25 cellular contexts compared by ENCODE assay signal in the genomic region with DNA sequence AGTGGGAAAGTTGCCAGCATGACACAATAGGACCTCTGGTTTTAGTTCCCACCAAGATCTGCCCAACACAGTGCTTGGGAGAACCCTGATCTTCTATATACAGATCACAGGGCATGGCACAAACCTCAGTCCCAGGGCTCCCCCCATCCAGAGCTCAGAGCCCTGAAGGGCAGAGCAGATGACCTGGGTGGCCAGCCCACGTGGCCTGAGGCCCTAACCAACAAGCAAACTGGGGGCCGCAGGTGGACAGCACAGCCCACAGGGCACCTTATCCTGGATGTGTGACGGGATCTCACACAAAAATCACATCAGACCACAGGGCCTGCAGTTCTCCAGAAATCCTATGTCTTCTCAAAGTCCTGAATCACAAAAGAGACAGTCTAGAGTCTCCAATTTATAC. TPM values are rescaled to one million over a fixed set of nuclear protein-coding genes. Genes with fewer than 3 reads are reported as not detected.
DNase-seq lines count a peak whose midpoint lies in the region; ATAC-seq, FAIRE-seq and TF ChIP-seq lines count a peak whose summit lies in the region.
"Had no signal": no experiment of that assay in that cellular context is flagged by ENCODE, and none has a peak within 500 bp of the region (broad histone marks: within the 10 kb centered on the region; RNA-seq: fewer than 3 reads in every experiment).

No MANE protein-coding gene starts in this region.

- H3K27me3 ChIP-seq in right atrium auricular region: no peaks in the 10 kb centered on the region
- H3K27me3 ChIP-seq: BE2C, Peyer's patch, SJCRH30 had no signal

- no peak for ATAC-seq in Right ventricle myocardium superior (ENCODE audit: poor library complexity)
- ATAC-seq: HCT116 had no signal

- DNase-seq in right atrium auricular region (ENCODE audit: low spot score) (peak; percentile 42), Right ventricle myocardium superior (no peak), kidney (peak; percentile 22), posterior vena cava (ENCODE audit: low spot score) (peak; percentile 57), iPS-NIHi11 (ENCODE audit: low spot score) (no peak), ureter (ENCODE audit: low spot score) (no peak), amniotic stem cell (lab: John Stamatoyannopoulos, UW) (no peak)
- DNase-seq: BE2C; CD4-positive, CD25-positive, alpha-beta regulatory T cell; DMS79; KG1; NCI-H1105 treated with DMSO at 0.1 percent for 48 hours; NCI-H1694; NCI-H2081; NCI-H2171; NCI-H345; NCI-H524; NCI-H82; SJCRH30 had no signal

- TF ChIP-seq CTCF in right atrium auricular region (IDR thresholded peaks at IDR 0.05): no peak
- no peak for TF ChIP-seq CTCF in kidney (IDR thresholded peaks at IDR 0.05; ENCODE audit: borderline replicate concordance, extremely low read depth, insufficient read depth)

- no peak overlapping the region for H3K27ac ChIP-seq in right atrium auricular region
- no peak overlapping the region for H3K27ac ChIP-seq in kidney (ENCODE audit: low read depth in 2 of 2, low read length in 2 of 2)
- H3K27ac ChIP-seq: Peyer's patch, SJCRH30 had no signal

- H3K9me3 ChIP-seq in right atrium auricular region (no peaks in the 10 kb centered on the region), kidney (ENCODE audit: control insufficient read depth in 1 of 2, low read length in 2 of 2) (no peaks in the 10 kb centered on the region)
- H3K9me3 ChIP-seq: BE2C, Peyer's patch, SJCRH30 had no signal

- H3K4me1 ChIP-seq in right atrium auricular region (no peaks in the 10 kb centered on the region), kidney (ENCODE audit: control insufficient read depth in 1 of 2, insufficient read depth in 1 of 2, low read depth in 1 of 2, low read length in 2 of 2) (no peaks in the 10 kb centered on the region)
- H3K4me1 ChIP-seq: BE2C, Peyer's patch, SJCRH30 had no signal

- FAIRE-seq in kidney (lab: Jason Lieb, UNC): no peak
- FAIRE-seq: GM19239, H1, HTR-8/SVneo had no signal

- H3K9ac ChIP-seq in kidney (ENCODE audit: low read length in 2 of 2): no peak overlapping the region

- intact Hi-C loops in Right ventricle myocardium superior (cut with DNase I): no loop called here
- intact Hi-C loops in kidney (cut with DNase I): no loop called here
- intact Hi-C loops in posterior vena cava (cut with DNase I): no loop called here

- H3K36me3 ChIP-seq in right atrium auricular region (no peaks in the 10 kb centered on the region), kidney (ENCODE audit: control insufficient read depth in 1 of 2, insufficient read depth in 2 of 2, low read length in 2 of 2) (no peaks in the 10 kb centered on the region)
- H3K36me3 ChIP-seq: BE2C, Peyer's patch, SJCRH30 had no signal

- H3K4me3 ChIP-seq in right atrium auricular region: no peak overlapping the region
- H3K4me3 ChIP-seq in kidney (ENCODE audit: low read length in 2 of 2): no peak overlapping the region
- H3K4me3 ChIP-seq: Peyer's patch, SJCRH30 had no signal

RNA-seq across cellular contexts. Expression of a gene that starts 34.7 kb away (rescaled TPM):
- total RNA-seq in right atrium auricular region: 1 to 10 TPM; 5.3 to 7.4 TPM
- total RNA-seq in Right ventricle myocardium superior: 4.4 TPM
- total RNA-seq in kidney: 14.8 TPM
- polyA plus RNA-seq in kidney (ENCODE audit: insufficient read depth, low read depth, low replicate concordance): 4.3 TPM
- total RNA-seq in posterior vena cava: 1 to 10 TPM; 3.5 to 6.8 TPM
- total RNA-seq in ureter: 25.5 TPM
- total RNA-seq: A673, SJCRH30 had no signal

Comparison
In these comparisons a context has a peak if more than half of its experiments do, and no peak if none do; other contexts are left out.
1. DNase-seq: peak in right atrium auricular region (single experiment), kidney (single experiment) and posterior vena cava (single experiment); none in Right ventricle myocardium superior (single experiment), iPS-NIHi11 (single experiment), ureter (single experiment) and amniotic stem cell (single experiment).